Comparison of ENCODE assay signal across 14 cellular contexts in the genomic region with DNA sequence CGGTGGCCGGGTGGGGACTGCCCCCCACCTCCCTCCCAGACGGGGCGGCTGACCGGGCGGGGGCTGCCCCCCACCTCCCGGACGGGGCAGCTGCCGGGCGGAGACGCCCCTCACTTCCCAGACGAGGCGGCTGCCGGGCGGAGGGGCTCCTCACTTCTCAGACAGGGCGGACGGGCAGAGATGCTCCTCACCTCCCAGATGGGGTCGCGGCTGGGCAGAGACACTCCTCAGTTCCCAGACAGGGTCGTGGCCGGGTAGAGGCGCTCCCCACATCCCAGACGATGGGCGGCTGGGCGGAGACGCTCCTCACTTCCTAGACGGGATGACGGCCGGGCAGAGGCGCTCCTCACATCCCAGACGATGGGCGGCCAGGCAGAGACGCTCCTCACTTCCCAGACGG. TPM values are rescaled to one million over a fixed set of nuclear protein-coding genes. Genes with fewer than 3 reads are reported as not detected.
"Had no signal": no experiment of that assay in that cellular context is flagged by ENCODE, and none has a peak within 500 bp of the region (broad histone marks: within the 10 kb centered on the region; RNA-seq: fewer than 3 reads in every experiment).

No MANE protein-coding gene starts in this region.

RNA-seq across cellular contexts. Expression of a gene that starts 35.9 kb away (rescaled TPM):
- total RNA-seq: natural killer cell, occipital lobe, osteoblast, posterior vena cava, pulmonary artery endothelial cell, sciatic nerve, smooth muscle cell, tibial nerve had no signal
- polyA plus RNA-seq: naive thymus-derived CD4-positive, alpha-beta T cell; neural cell; smooth muscle cell had no signal

RNA-seq across cellular contexts. Expression of a gene that starts 47.9 kb away (rescaled TPM):
- total RNA-seq: naive thymus-derived CD4-positive, alpha-beta T cell; natural killer cell; osteoblast; pulmonary artery endothelial cell; right atrium auricular region; smooth muscle cell; suprapubic skin; tibial nerve; urinary bladder had no signal
- polyA plus RNA-seq: naive thymus-derived CD4-positive, alpha-beta T cell; smooth muscle cell; spleen had no signal

RNA-seq across cellular contexts. Expression of a gene that starts 52.7 kb away (rescaled TPM):
- total RNA-seq: naive thymus-derived CD4-positive, alpha-beta T cell; natural killer cell; osteoblast; pulmonary artery endothelial cell; right atrium auricular region; smooth muscle cell; suprapubic skin; tibial nerve had no signal
- polyA plus RNA-seq: naive thymus-derived CD4-positive, alpha-beta T cell; smooth muscle cell had no signal
